29 cellular contexts compared by ENCODE assay signal in the genomic region with DNA sequence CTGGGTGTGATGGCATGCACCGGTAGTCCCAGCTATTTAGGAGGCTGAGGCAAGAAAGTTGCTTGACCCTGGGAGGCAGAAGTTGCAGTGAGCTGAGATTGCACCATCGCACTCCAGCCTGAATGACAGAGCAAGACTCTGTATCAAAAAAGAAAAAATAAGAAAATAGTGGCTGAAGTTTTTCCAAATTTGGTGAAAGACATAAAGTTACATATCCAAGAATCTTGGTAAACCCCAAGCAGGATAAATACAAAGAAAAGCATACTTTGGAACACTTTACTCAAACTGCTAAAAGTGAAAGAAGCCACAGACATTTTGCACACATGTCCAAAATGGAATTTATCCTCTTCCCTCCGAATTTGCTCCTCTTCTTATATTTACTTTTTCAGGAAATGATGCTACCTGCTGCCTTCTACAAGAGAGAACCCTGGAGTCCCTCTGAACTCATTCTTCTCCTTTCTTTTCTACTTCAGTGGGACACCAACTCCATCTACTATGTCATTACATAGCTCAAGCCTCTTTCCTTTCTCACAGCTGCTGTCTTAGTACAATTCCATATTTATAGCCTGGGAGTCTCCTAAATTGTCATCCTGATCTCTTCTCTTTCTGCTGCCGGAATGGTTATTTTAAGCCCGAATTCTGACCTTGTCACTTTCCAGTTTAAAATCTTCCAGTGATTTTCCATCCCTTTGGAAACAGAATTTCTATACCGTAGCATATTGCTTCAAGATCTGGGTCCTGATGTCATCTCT.
"Had no signal": no experiment of that assay in that cellular context is flagged by ENCODE, and none has a peak within 500 bp of the region (broad histone marks: within the 10 kb centered on the region; RNA-seq: fewer than 3 reads in every experiment).

No MANE protein-coding gene starts in this region.

- H3K36me3 ChIP-seq: esophagus squamous epithelium, heart right ventricle, left lung, neutrophil, pancreas, right lobe of liver, tibial nerve, upper lobe of left lung had no signal

- H3K4me3 ChIP-seq: dorsolateral prefrontal cortex, esophagus squamous epithelium, heart right ventricle, left lung, pancreas, right lobe of liver, smooth muscle cell, testis, tibial nerve, upper lobe of left lung had no signal

- H3K27me3 ChIP-seq: esophagus squamous epithelium, left lung, pancreas, right lobe of liver, testis, tibial nerve, upper lobe of left lung had no signal

- ATAC-seq: heart right ventricle; left cardiac atrium; left lung; natural killer cell treated with Interleukin-12 subunit alpha and Interleukin-12 subunit beta and Interleukin-15 and Interleukin-18, amount 100 ng/mL, for 72 hours; pancreas; right lobe of liver; stimulated activated naive CD8-positive, alpha-beta T cell treated with anti-CD3 and anti-CD28 coated beads, Interleukin-15, Interleukin-2, amounts not matched to agents 100 U/mL and 50 U/mL, for 24 hours had no signal

- H3K27ac ChIP-seq: dorsolateral prefrontal cortex, esophagus squamous epithelium, heart right ventricle, left lung, neutrophil, pancreas, right lobe of liver, testis, tibial nerve, upper lobe of left lung had no signal

- FAIRE-seq: colon, endothelial cell of umbilical vein, islet of Langerhans, pancreas, urothelium cell line had no signal

- H3K27ac Mint-ChIP-seq: natural killer cell treated with Interleukin-12 subunit alpha and Interleukin-12 subunit beta and Interleukin-15 and Interleukin-18, amount 100 ng/mL, for 72 hours had no signal

- H3K4me1 ChIP-seq: esophagus squamous epithelium, left lung, pancreas, right lobe of liver, testis, tibial nerve, upper lobe of left lung had no signal

- H3K9me3 Mint-ChIP-seq: natural killer cell treated with Interleukin-12 subunit alpha and Interleukin-12 subunit beta and Interleukin-15 and Interleukin-18, amount 100 ng/mL, for 72 hours had no signal

- DNase-seq: dorsolateral prefrontal cortex; effector CD8-positive, alpha-beta T cell; esophagus squamous epithelium; foreskin melanocyte; glutamatergic neuron; heart right ventricle; hippocampal formation; left cardiac atrium; left lung; naive B cell; pancreas; right lobe of liver; stimulated activated CD4-positive, alpha-beta T cell treated with anti-CD3 and anti-CD28 coated beads, Interleukin-12 subunit alpha, Interleukin-12 subunit beta, amount 100 ng/mL, for 4 hours; stimulated activated CD4-positive, alpha-beta T cell treated with anti-CD3 and anti-CD28 coated beads, Interleukin-1b, Interleukin-23, amount 100 ng/mL, for 48 hours; stimulated activated CD4-positive, alpha-beta T cell treated with anti-CD3 and anti-CD28 coated beads, Interleukin-4, amount 100 ng/mL, for 1 hour; stimulated activated CD8-positive, alpha-beta memory T cell treated with anti-CD3 and anti-CD28 coated beads, Interleukin-4, amount 100 ng/mL, for 48 hours; stimulated activated naive CD8-positive, alpha-beta T cell treated with anti-CD3 and anti-CD28 coated beads, Interleukin-15, Interleukin-2, amounts not matched to agents 100 U/mL and 50 U/mL, for 24 hours; substantia nigra; testis; upper lobe of left lung had no signal

- H3K4me1 Mint-ChIP-seq: neural crest cell had no signal

- H3K9me3 ChIP-seq: esophagus squamous epithelium, neutrophil, pancreas, right lobe of liver, testis had no signal

- H3K4me3 Mint-ChIP-seq: naive B cell; natural killer cell treated with Interleukin-12 subunit alpha and Interleukin-12 subunit beta and Interleukin-15 and Interleukin-18, amount 100 ng/mL, for 72 hours; neural crest cell had no signal
